Comparison of ENCODE assay signal across 12 cellular contexts in genomic region chr10:43401627-43402026, GRCh38. TPM values are rescaled to one million over a fixed set of nuclear protein-coding genes. Genes with fewer than 3 reads are reported as not detected.
DNase-seq lines count a peak whose midpoint lies in the region; ATAC-seq, FAIRE-seq and TF ChIP-seq lines count a peak whose summit lies in the region.
"Had no signal": no experiment of that assay in that cellular context is flagged by ENCODE, and none has a peak within 500 bp of the region (broad histone marks: within the 10 kb centered on the region; RNA-seq: fewer than 3 reads in every experiment).

No MANE protein-coding gene starts in this region.

- peak overlapping the region; percentile 13; the same call in 1 of the 2 replicates for H2AK5ac ChIP-seq in IMR-90 (ENCODE audit: low read depth, low read length)

- TF ChIP-seq CTCF in Calu3 (IDR thresholded peaks at IDR 0.05; ENCODE audit: unreplicated experiment) = no peak
- no peak for TF ChIP-seq CTCF in IMR-90 (conservative IDR thresholded peaks at IDR 0.05; ENCODE audit: low read depth, low read length)
- no peak for TF ChIP-seq CTCF in astrocyte (IDR thresholded peaks at IDR 0.05; ENCODE audit: insufficient read depth, low read depth, low read length)
- no peak for TF ChIP-seq CTCF in heart right ventricle (IDR thresholded peaks at IDR 0.05)

- H2AFZ ChIP-seq in IMR-90 (replicated peaks; ENCODE audit: low read length, poor library complexity) (no peak overlapping the region), astrocyte (ENCODE audit: low read depth, low read length) (no peak overlapping the region)

- no peak for ATAC-seq in IMR-90 (ENCODE audit: low read depth)
- ATAC-seq in naive B cell (ENCODE audit: low read depth in 2 of 2) = no peak
- ATAC-seq in GM21529 (IDR thresholded peaks at IDR 0.05; ENCODE audit: unreplicated experiment) = no peak
- no peak for ATAC-seq in heart right ventricle
- ATAC-seq in HG02938 (IDR thresholded peaks at IDR 0.05; ENCODE audit: unreplicated experiment) = no peak
- ATAC-seq: body of pancreas had no signal

- in situ Hi-C loops in IMR-90 (cut with MboI; ENCODE audit: low sequenced_read_pairs) = loop anchor here (5.0 to 25.0 kb wide), 2 partner anchors 51 to 1586 kb away; partner anchors contain the start of gene DEPP1

- no peak overlapping the region for H3K27ac ChIP-seq in IMR-90 (ENCODE audit: insufficient read depth, low read length)
- H3K27ac ChIP-seq in astrocyte (ENCODE audit: low read depth, low read length) = no peak overlapping the region
- H3K27ac ChIP-seq in heart right ventricle = peak overlapping the region in 1 of 10 donors; percentile 13
- H3K27ac ChIP-seq: body of pancreas had no signal

- H3K56ac ChIP-seq in IMR-90 (ENCODE audit: extremely low read depth, insufficient read depth, low read length) = no peak overlapping the region

- intact Hi-C loops in Calu3 (cut with micrococcal nuclease; ENCODE audit: unreplicated experiment) = no loop called here
- intact Hi-C loops in IMR-90 (cut with micrococcal nuclease) = no loop called here
- intact Hi-C loops in heart right ventricle (cut with DNase I) = no loop called here

- H3K4me2 ChIP-seq in IMR-90 (ENCODE audit: low read depth, low read length) = no peak overlapping the region; the same call in 1 of the 2 replicates
- no peak overlapping the region for H3K4me2 ChIP-seq in astrocyte (ENCODE audit: low read length)

- H3K4me1 ChIP-seq in IMR-90 (ENCODE audit: control insufficient read depth, insufficient read depth, low read length) (peaks cover 15% of the 10 kb centered on the region), astrocyte (ENCODE audit: insufficient read depth, low read length) (peaks cover 33% of the 10 kb centered on the region), heart right ventricle (peaks cover 7 to 94% (median 78%) of the 10 kb centered on the region in 9 donors)

- BruUV-seq in Calu3 (replicated peaks; lab: Mats Ljungman, UMichigan) = no TSS peak
- no TSS peak for BruUV-seq in IMR-90 (replicated peaks; lab: Mats Ljungman, UMichigan)

- no peak overlapping the region for H4K91ac ChIP-seq in IMR-90 (ENCODE audit: insufficient read depth, low read depth, low read length)

- TF ChIP-seq POLR2A in IMR-90 (IDR thresholded peaks at IDR 0.05; ENCODE audit: low read depth, low read length) = no peak

- H3K23ac ChIP-seq in IMR-90 (ENCODE audit: low read depth, low read length) = peak overlapping the region; percentile 45; the same call in 1 of the 2 replicates

- H2BK5ac ChIP-seq in IMR-90 (ENCODE audit: low read depth, low read length, poor library complexity, severe bottlenecking) = no peak overlapping the region

- H3K9me1 ChIP-seq in IMR-90 (ENCODE audit: insufficient read depth, low read length) = peaks cover 10% of the 10 kb centered on the region

- H4K20me1 ChIP-seq in IMR-90 (ENCODE audit: insufficient read depth, low read length) (peaks cover 93% of the 10 kb centered on the region), astrocyte (ENCODE audit: insufficient read depth, low read length) (peaks cover 93% of the 10 kb centered on the region)

- DNase-seq in Calu3 = no peak
- DNase-seq in IMR-90 = no peak
- DNase-seq in astrocyte (ENCODE audit: low read depth) = no peak
- DNase-seq in naive B cell = no peak
- DNase-seq in heart right ventricle = no peak
- DNase-seq in DMS153 treated with DMSO at 0.1 percent for 48 hours (lab: John Stamatoyannopoulos, UW; ENCODE audit: unreplicated experiment) = no peak
- DNase-seq: body of pancreas, NCI-H748 treated with DMSO at 0.1 percent for 48 hours, transverse colon had no signal

- no peak for FAIRE-seq in astrocyte (lab: Jason Lieb, UNC)

- H3K27me3 Mint-ChIP-seq in Calu3 (ENCODE audit: unreplicated experiment) (no peaks in the 10 kb centered on the region), astrocyte (ENCODE audit: low read depth, unreplicated experiment) (no peaks in the 10 kb centered on the region), naive B cell (no peaks in the 10 kb centered on the region)

- H4K5ac ChIP-seq in IMR-90 (ENCODE audit: low read depth, low read length) = no peak overlapping the region

- no CpG with 5 or more reads among the region's 2 CpGs for WGBS in IMR-90 (ENCODE audit: extremely low coverage in 2 of 2, insufficient read length in 1 of 2), 2 experiments
- 63 to 98% methylated on average over 2 of the region's 2 CpGs for WGBS in heart right ventricle, 2 donors

- H3K79me1 ChIP-seq in IMR-90 (ENCODE audit: low read depth in 1 of 2, low read length in 2 of 2) = peaks cover 4 to 15% of the 10 kb centered on the region in 2 experiments; a peak in 2 of 4 replicates

- H3K4me3 Mint-ChIP-seq in Calu3 (ENCODE audit: low read depth, unreplicated experiment) (peak overlapping the region; percentile 76), astrocyte (ENCODE audit: unreplicated experiment) (peak overlapping the region; percentile 40), naive B cell (peak overlapping the region in 5 of 8 donors; percentile 36 to 58 (median 46))

- H2AK9ac ChIP-seq in IMR-90 (replicated peaks; ENCODE audit: low read depth, low read length, poor library complexity) = peak overlapping the region; percentile 44

- no peak overlapping the region for H3K14ac ChIP-seq in IMR-90 (replicated peaks; ENCODE audit: low read depth, low read length)

- H3K18ac ChIP-seq in IMR-90 (ENCODE audit: low read depth, low read length) = no peak overlapping the region

- POLR2A ChIA-PET in IMR-90 (lab: Charles Lee; ENCODE audit: unreplicated experiment) = no interaction called here

- H2BK15ac ChIP-seq in IMR-90 (ENCODE audit: low read depth, low read length) = no peak overlapping the region

- H3K27ac Mint-ChIP-seq in Calu3 (ENCODE audit: unreplicated experiment) (peak overlapping the region; percentile 44), astrocyte (ENCODE audit: unreplicated experiment) (peak overlapping the region; percentile 77), naive B cell (peak overlapping the region in 3 of 6 donors; percentile 29 to 99 (median 88))

- no peak overlapping the region for H2BK20ac ChIP-seq in IMR-90 (ENCODE audit: low read depth, low read length)

- dilution Hi-C loops in IMR-90 (cut with HindIII; ENCODE audit: low sequenced_read_pairs, unreplicated experiment) = no loop called here

- peaks cover 98% of the 10 kb centered on the region for H3K79me2 ChIP-seq in astrocyte (ENCODE audit: insufficient read depth, low read length)

- H3K4me3 ChIP-seq in IMR-90 (ENCODE audit: insufficient read depth, low read depth, low read length) (no peak overlapping the region), astrocyte (ENCODE audit: insufficient read depth, low read depth, low read length) (no peak overlapping the region), heart right ventricle (no peak overlapping the region)
- H3K4me3 ChIP-seq: body of pancreas, transverse colon had no signal

- H3K9ac ChIP-seq in IMR-90 (ENCODE audit: low read depth, low read length) (no peak overlapping the region), astrocyte (ENCODE audit: low read length) (no peak overlapping the region)

- H2BK120ac ChIP-seq in IMR-90 (ENCODE audit: low read depth, low read length) = no peak overlapping the region

- no peak for TF ChIP-seq RAD21 in IMR-90 (IDR thresholded peaks at IDR 0.05; ENCODE audit: low read length)

- no peak overlapping the region for H4K8ac ChIP-seq in IMR-90 (ENCODE audit: low read depth in 2 of 2, low read length in 2 of 2)

- H3K4me1 Mint-ChIP-seq in Calu3 (ENCODE audit: low read depth, unreplicated experiment) = peaks cover 61% of the 10 kb centered on the region
- H3K4me1 Mint-ChIP-seq in astrocyte (ENCODE audit: low read depth, unreplicated experiment) = peaks cover 47% of the 10 kb centered on the region
- peaks cover 53 to 95% (median 72%) of the 10 kb centered on the region in 3 donors for H3K4me1 Mint-ChIP-seq in naive B cell

- H3K9me3 ChIP-seq in IMR-90 (ENCODE audit: control insufficient read depth, insufficient read depth, low read length) (no peaks in the 10 kb centered on the region), astrocyte (ENCODE audit: insufficient read depth, low read depth, low read length) (no peaks in the 10 kb centered on the region), heart right ventricle (no peaks in the 10 kb centered on the region)
- H3K9me3 ChIP-seq: body of pancreas, transverse colon had no signal

- peaks cover 2% of the 10 kb centered on the region; the same call in 1 of the 2 replicates for H3K36me3 ChIP-seq in IMR-90 (ENCODE audit: control insufficient read depth, insufficient read depth, low read length)
- H3K36me3 ChIP-seq in astrocyte (ENCODE audit: insufficient read depth, low read length) = peaks cover 6% of the 10 kb centered on the region
- H3K36me3 ChIP-seq in heart right ventricle = peaks cover 0 to 51% (median 0%) of the 10 kb centered on the region in 9 donors

- CTCF ChIA-PET in Calu3 (lab: Charles Lee) (no interaction called here), IMR-90 (lab: Yijun Ruan, JAX) (no interaction called here)

- H3K4ac ChIP-seq in IMR-90 (ENCODE audit: low read depth, low read length) = no peak overlapping the region

- H3K27me3 ChIP-seq in IMR-90 (ENCODE audit: control insufficient read depth, insufficient read depth, low read length) (no peaks in the 10 kb centered on the region), astrocyte (ENCODE audit: insufficient read depth, low read length) (no peaks in the 10 kb centered on the region), heart right ventricle (no peaks in the 10 kb centered on the region)
- H3K27me3 ChIP-seq: body of pancreas, transverse colon had no signal

- H3K36me3 Mint-ChIP-seq in Calu3 (ENCODE audit: insufficient read depth, unreplicated experiment) = peaks cover 94% of the 10 kb centered on the region
- H3K36me3 Mint-ChIP-seq in astrocyte (ENCODE audit: low read depth, unreplicated experiment) = peaks cover 6% of the 10 kb centered on the region
- peaks cover 0 to 9% of the 10 kb centered on the region in 2 donors for H3K36me3 Mint-ChIP-seq in naive B cell

- no peaks in the 10 kb centered on the region for H3K9me3 Mint-ChIP-seq in Calu3 (ENCODE audit: low read depth, unreplicated experiment)
- H3K9me3 Mint-ChIP-seq in astrocyte (ENCODE audit: unreplicated experiment) = no peaks in the 10 kb centered on the region
- H3K9me3 Mint-ChIP-seq in naive B cell = no peaks in the 10 kb centered on the region

RNA-seq across cellular contexts. Expression of gene HNRNPF, which starts 7.4 kb away (rescaled TPM):
- total RNA-seq in Calu3 (2022) = 256 and 275 TPM in 2 replicates
- 207 and 276 TPM in 2 replicates for total RNA-seq in IMR-90 (2012; rRNA removed)
- polyA plus RNA-seq in IMR-90 (2012; rRNA removed) = 147 and 169 TPM in 2 replicates
- 75.0 and 90.4 TPM in 2 replicates for polyA plus RNA-seq in IMR-90 (2012; cell fraction: cytosol; rRNA removed)
- 58.9 and 93.6 TPM in 2 replicates for polyA plus RNA-seq in IMR-90 (2012; cell fraction: nucleus; rRNA removed; ENCODE audit: low replicate concordance)
- total RNA-seq in astrocyte = 143 and 151 TPM in 2 replicates
- 100 to 1,000 TPM; 166 to 228 (median 215) TPM for polyA plus RNA-seq in naive B cell (ENCODE audit: low read depth in 6 of 6)
- 100 to 1,000 TPM in 2 of 10 donors, 10 to 100 TPM in 8; 54.7 to 113 (median 75.2) TPM for total RNA-seq in heart right ventricle
- 10 to 100 TPM; 26.4 to 77.5 TPM for polyA plus RNA-seq in heart right ventricle

RNA-seq across cellular contexts. Expression of gene FXYD4, which starts 30.2 kb away (rescaled TPM):
- not detected in 2 replicates for total RNA-seq in Calu3 (2022)
- not detected in 2 replicates for total RNA-seq in IMR-90 (2012; rRNA removed)
- not detected in 2 replicates for polyA plus RNA-seq in IMR-90 (2012; rRNA removed)
- polyA plus RNA-seq in IMR-90 (2012; cell fraction: cytosol; rRNA removed) = not detected in 2 replicates
- polyA plus RNA-seq in IMR-90 (2012; cell fraction: nucleus; rRNA removed; ENCODE audit: low replicate concordance) = not detected in 2 replicates
- not detected in 2 replicates for total RNA-seq in astrocyte
- not detected for polyA plus RNA-seq in naive B cell (ENCODE audit: low read depth in 6 of 6)
- 1 to 10 TPM in 1 of 10 donors, under 1 TPM in 1, not detected in 8; 0.42 to 1.5 TPM for total RNA-seq in heart right ventricle
- not detected for polyA plus RNA-seq in heart right ventricle
- total RNA-seq: body of pancreas, glomerular endothelial cell, transverse colon had no signal

RNA-seq across cellular contexts. Expression of gene ZNF487, which starts 35.3 kb away (rescaled TPM):
- 2.5 and 3.4 TPM in 2 replicates for total RNA-seq in Calu3 (2022)
- total RNA-seq in IMR-90 (2012; rRNA removed) = 2.5 and 2.7 TPM in 2 replicates
- polyA plus RNA-seq in IMR-90 (2012; rRNA removed) = 1.7 TPM in 2 replicates
- polyA plus RNA-seq in IMR-90 (2012; cell fraction: cytosol; rRNA removed) = 1.0 and 2.7 TPM in 2 replicates
- 0.98 and 2.6 TPM in 2 replicates for polyA plus RNA-seq in IMR-90 (2012; cell fraction: nucleus; rRNA removed; ENCODE audit: low replicate concordance)
- 2.6 and 2.8 TPM in 2 replicates for total RNA-seq in astrocyte
- polyA plus RNA-seq in naive B cell (ENCODE audit: low read depth in 6 of 6) = 10 to 100 TPM in 2 of 6 donors, 1 to 10 TPM in 4; 5.6 to 18.3 (median 9.2) TPM
- 1 to 10 TPM; 1.6 to 4.2 (median 2.4) TPM for total RNA-seq in heart right ventricle
- 1 to 10 TPM; 3.3 to 4.3 TPM for polyA plus RNA-seq in heart right ventricle
